Comparison of ENCODE assay signal across 9 cellular contexts in genomic region chr3:14598143-14598569, GRCh38. TPM values are rescaled to one million over a fixed set of nuclear protein-coding genes. Genes with fewer than 3 reads are reported as not detected.
A peak's percentile ranks its signal among the peaks of the same experiment; 100 is the strongest.
DNase-seq lines count a peak whose midpoint lies in the region; ATAC-seq and TF ChIP-seq lines count a peak whose summit lies in the region.
"Had no signal": no experiment of that assay in that cellular context is flagged by ENCODE, and none has a peak within 500 bp of the region (broad histone marks: within the 10 kb centered on the region; RNA-seq: fewer than 3 reads in every experiment).

No MANE protein-coding gene starts in this region.

- no peaks in the 10 kb centered on the region for H3K36me3 ChIP-seq in MM.1S (replicated peaks; ENCODE audit: insufficient read depth, low read length)

- POLR2A ChIA-PET in CD4-positive, alpha-beta T cell (lab: Charles Lee): no interaction called here

- TF ChIP-seq CTCF in CD4-positive, alpha-beta T cell (IDR thresholded peaks at IDR 0.05): no peak
- TF ChIP-seq CTCF in MM.1S (IDR thresholded peaks at IDR 0.05; ENCODE audit: low read length) (no peak), fibroblast of the aortic adventitia (IDR thresholded peaks at IDR 0.05; ENCODE audit: insufficient read depth, low read length) (no peak)

- ATAC-seq in CD4-positive, alpha-beta T cell (ENCODE audit: poor library complexity): peak; percentile 61
- ATAC-seq in HG02973 (IDR thresholded peaks at IDR 0.05; ENCODE audit: unreplicated experiment): no peak

- no peaks in the 10 kb centered on the region for H3K36me3 Mint-ChIP-seq in CD4-positive, alpha-beta T cell (ENCODE audit: low read depth)

- peak; percentile 9 to 41 (median 36) for DNase-seq in CD4-positive, alpha-beta T cell
- DNase-seq in MM.1S (peak; percentile 58), fibroblast of the aortic adventitia (ENCODE audit: low read depth) (peak; percentile 56), C1 segment of cervical spinal cord (lab: John Stamatoyannopoulos, UW) (no peak), DMS53 treated with DMSO at 0.1 percent for 48 hours (lab: John Stamatoyannopoulos, UW; ENCODE audit: unreplicated experiment) (no peak)
- peak; percentile 6 for DNase-seq in activated CD8-positive, alpha-beta memory T cell treated with anti-CD3 and anti-CD28 coated beads, Interleukin-2, amount 50 U/mL, for 24 hours (ENCODE audit: extremely low read depth)
- DNase-seq in stimulated activated CD4-positive, alpha-beta T cell treated with anti-CD3 and anti-CD28 coated beads, TNF-alpha, amount 100 ng/mL, for 48 hours (ENCODE audit: low read depth in 3 of 3): peak; percentile 18 to 50 (median 32)

- intact Hi-C loops in CD4-positive, alpha-beta T cell (cut with DNase I, micrococcal nuclease): no loop called here

- no peaks in the 10 kb centered on the region for H3K4me1 ChIP-seq in MM.1S (ENCODE audit: low read length)

- no peaks in the 10 kb centered on the region for H3K4me1 Mint-ChIP-seq in CD4-positive, alpha-beta T cell (ENCODE audit: low read depth)
- H3K4me1 Mint-ChIP-seq: activated naive CD4-positive, alpha-beta T cell treated with anti-CD3 and anti-CD28 coated beads, Interleukin-2, amount 50 U/mL, for 24 hours had no signal

- H3F3A ChIP-seq in MM.1S (ENCODE audit: insufficient read depth, low read length): no peaks in the 10 kb centered on the region

- H3K27me3 ChIP-seq in CD4-positive, alpha-beta T cell (ENCODE audit: control insufficient read depth, insufficient read depth, low read length): peaks cover 43% of the 10 kb centered on the region
- peaks cover 46% of the 10 kb centered on the region for H3K27me3 ChIP-seq in MM.1S (replicated peaks; ENCODE audit: insufficient read depth, low read length)

- H3K4me2 ChIP-seq in MM.1S (ENCODE audit: low read depth, low read length): no peak overlapping the region

- H3K27ac ChIP-seq in CD4-positive, alpha-beta T cell (ENCODE audit: low read depth, low read length): no peak overlapping the region
- H3K27ac ChIP-seq in MM.1S (ENCODE audit: low read length): no peak overlapping the region

- H3K79me2 ChIP-seq in MM.1S (ENCODE audit: low read length): no peaks in the 10 kb centered on the region

- H3K9me2 ChIP-seq in MM.1S (replicated peaks; ENCODE audit: insufficient read depth, low read length): no peaks in the 10 kb centered on the region

- no peak overlapping the region for H3K4me3 Mint-ChIP-seq in CD4-positive, alpha-beta T cell
- H3K4me3 Mint-ChIP-seq: activated naive CD4-positive, alpha-beta T cell treated with anti-CD3 and anti-CD28 coated beads, Interleukin-2, amount 50 U/mL, for 24 hours had no signal

- H4K20me1 ChIP-seq in MM.1S (ENCODE audit: insufficient read depth, low read length): no peaks in the 10 kb centered on the region

- H3K4me3 ChIP-seq in MM.1S (ENCODE audit: low read length): no peak overlapping the region
- H3K4me3 ChIP-seq in fibroblast of the aortic adventitia (ENCODE audit: low read depth, low read length): no peak overlapping the region

- no peaks in the 10 kb centered on the region for H3K9me3 ChIP-seq in CD4-positive, alpha-beta T cell (ENCODE audit: control insufficient read depth, low read length)
- H3K9me3 ChIP-seq in MM.1S (replicated peaks; ENCODE audit: insufficient read depth, low read length): no peaks in the 10 kb centered on the region

- peaks cover 64% of the 10 kb centered on the region for H3K27me3 Mint-ChIP-seq in CD4-positive, alpha-beta T cell

- H2AFZ ChIP-seq in MM.1S (ENCODE audit: low read length): no peak overlapping the region

- H3K9me3 Mint-ChIP-seq in CD4-positive, alpha-beta T cell: peaks cover 11% of the 10 kb centered on the region

- H3K27ac Mint-ChIP-seq in CD4-positive, alpha-beta T cell: no peak overlapping the region
- H3K27ac Mint-ChIP-seq: activated naive CD4-positive, alpha-beta T cell treated with anti-CD3 and anti-CD28 coated beads, Interleukin-2, amount 50 U/mL, for 24 hours had no signal

- no peak overlapping the region for H3K9ac ChIP-seq in MM.1S (ENCODE audit: low read length)

- CTCF ChIA-PET in CD4-positive, alpha-beta T cell (lab: Charles Lee): no interaction called here

RNA-seq across cellular contexts. Expression of gene CCDC174, which starts 53.4 kb away (rescaled TPM):
- total RNA-seq in CD4-positive, alpha-beta T cell: 10 to 100 TPM; 32.9 to 37.5 TPM
- total RNA-seq in fibroblast of the aortic adventitia (ENCODE audit: low replicate concordance): 11.5 and 40.5 TPM in 2 replicates

RNA-seq across cellular contexts. Expression of gene GRIP2, which starts 58.0 kb away (rescaled TPM):
- not detected for total RNA-seq in CD4-positive, alpha-beta T cell
- total RNA-seq in fibroblast of the aortic adventitia (ENCODE audit: low replicate concordance): 0.90 TPM in 2 replicates

Comparison
In these comparisons a context has a peak if more than half of its experiments do, and no peak if none do; other contexts are left out.
1. DNase-seq: peak in CD4-positive, alpha-beta T cell (10 of 10), MM.1S (single experiment), activated CD8-positive, alpha-beta memory T cell treated with anti-CD3 and anti-CD28 coated beads, Interleukin-2, amount 50 U/mL, for 24 hours (single experiment), fibroblast of the aortic adventitia (single experiment) and stimulated activated CD4-positive, alpha-beta T cell treated with anti-CD3 and anti-CD28 coated beads, TNF-alpha, amount 100 ng/mL, for 48 hours (3 of 3); none in C1 segment of cervical spinal cord (0 of 14) and DMS53 treated with DMSO at 0.1 percent for 48 hours (single experiment).